1 cellular context compared by ENCODE assay signal in the genomic region with DNA sequence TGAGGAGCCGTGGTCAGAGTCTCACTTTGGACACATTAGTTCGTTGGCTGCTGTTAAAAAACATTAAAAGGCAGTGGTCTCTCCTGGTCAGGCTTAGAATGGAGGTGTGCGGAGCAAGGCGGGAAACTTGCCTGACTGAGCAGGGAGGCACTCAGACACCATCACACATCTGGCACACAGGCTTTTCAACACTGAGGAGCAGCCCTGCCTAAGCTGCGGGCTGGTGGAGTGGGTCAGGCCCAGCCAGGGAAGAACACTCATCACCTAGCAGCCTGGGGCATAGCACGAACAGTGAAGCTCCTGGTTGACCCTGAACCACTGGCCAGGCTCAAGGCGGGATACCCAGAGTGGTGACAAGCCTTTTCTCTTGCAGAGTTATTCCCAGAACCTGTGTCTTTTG.
TF ChIP-seq lines count a peak whose summit lies in the region.

No MANE protein-coding gene starts in this region.

TF ChIP-seq in K562, 482 proteins besides CTCF, POLR2A, EP300 and RAD21:
- TF ChIP-seq ZNF184 (CRISPR knock-in tag; IDR thresholded peaks at IDR 0.05) (no peak), RBFOX2 (IDR thresholded peaks at IDR 0.05; ENCODE audit: low read depth, low read length) (peak; percentile 19; the same call in 1 of the 2 replicates)
